8 cellular contexts compared by ENCODE assay signal in the genomic region with DNA sequence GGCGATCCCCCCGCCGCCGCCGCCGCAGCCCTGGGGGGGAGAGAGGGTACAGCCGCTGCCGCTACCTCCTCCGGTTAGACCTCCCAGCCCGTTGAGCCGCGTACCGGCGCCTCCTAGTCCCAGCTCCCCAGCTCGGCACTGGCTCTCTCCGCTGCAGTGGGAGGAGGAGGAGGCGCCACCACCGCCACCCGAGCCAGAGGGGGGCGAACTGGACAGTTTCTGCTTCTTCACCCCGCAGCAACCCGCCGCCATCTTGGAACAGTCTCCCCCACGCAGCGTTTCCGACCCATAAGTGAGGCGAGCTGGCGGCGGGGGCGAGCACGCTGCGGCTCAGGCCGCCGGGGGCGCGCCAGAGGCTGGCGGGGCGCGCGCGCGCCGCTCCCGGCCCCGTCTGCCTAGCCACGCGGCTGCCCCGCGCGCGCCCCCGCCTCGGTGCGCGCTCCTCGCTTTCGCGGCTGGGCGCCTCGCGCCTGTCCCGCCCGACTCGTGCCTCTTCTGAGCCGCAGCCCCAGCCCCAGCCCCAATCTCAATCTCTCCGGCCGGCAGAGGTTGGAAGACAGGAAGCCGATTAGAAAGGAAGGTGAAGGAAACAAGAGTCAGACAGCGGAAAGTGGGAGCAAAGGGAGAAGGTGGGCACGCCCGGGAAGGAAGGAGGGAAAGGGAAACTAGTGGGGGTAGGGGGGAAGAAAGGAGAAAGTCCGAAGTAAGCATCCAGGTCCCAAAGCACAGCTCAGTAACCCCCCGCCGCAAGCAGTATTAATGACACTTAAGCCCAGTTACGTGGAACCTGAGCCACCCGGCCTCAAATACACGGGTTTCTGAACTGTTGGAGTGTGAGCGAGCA. TPM values are rescaled to one million over a fixed set of nuclear protein-coding genes. Genes with fewer than 3 reads are reported as not detected.
DNase-seq lines count a peak whose midpoint lies in the region; ATAC-seq and TF ChIP-seq lines count a peak whose summit lies in the region.

A gene (minus strand): TSS at position 266 of the 844 bp plus-strand sequence. CDS start 14 bp downstream, at position 252.

- TF ChIP-seq POLR2A in testis (IDR thresholded peaks at IDR 0.05): no peak

- peak within 1 kb of the TSS; percentile 94 for H3K27ac Mint-ChIP-seq in activated naive CD4-positive, alpha-beta T cell treated with anti-CD3 and anti-CD28 coated beads for 36 hours

- POLR2A ChIA-PET in HEK293T (lab: Yijun Ruan, JAX): interaction anchor here (0.7 to 2.7 kb wide), 34 partner anchors 9 to 173 kb away, joined by 3 to 13 read pairs (median 4); no protein-coding TSS in a partner anchor

- H3K4me1 Mint-ChIP-seq in activated naive CD4-positive, alpha-beta T cell treated with anti-CD3 and anti-CD28 coated beads for 36 hours (ENCODE audit: low read depth): peaks cover 21% of the 10 kb centered on the region

- no peaks in the 10 kb centered on the region for H3K4me1 ChIP-seq in testis

- CTCF ChIA-PET in HEK293T (lab: Yijun Ruan, JAX): interaction anchor here (0.6 to 1.8 kb wide), 6 partner anchors 85 to 170 kb away, joined by 3 to 7 read pairs (median 4); no protein-coding TSS in a partner anchor
- CTCF ChIA-PET in activated naive CD4-positive, alpha-beta T cell treated with anti-CD3 and anti-CD28 coated beads for 36 hours (lab: Charles Lee): interaction anchor here (1.5 kb wide), 1 partner anchor 157 kb away, joined by 4 read pairs; no protein-coding TSS in a partner anchor

- H3K36me3 Mint-ChIP-seq in activated naive CD4-positive, alpha-beta T cell treated with anti-CD3 and anti-CD28 coated beads for 36 hours (ENCODE audit: low read depth): peaks cover 1% of the 10 kb centered on the region

- TF ChIP-seq CTCF in omental fat pad (IDR thresholded peaks at IDR 0.05) (no peak), testis (IDR thresholded peaks at IDR 0.05) (no peak)

- no peaks in the 10 kb centered on the region for H3K9me3 Mint-ChIP-seq in activated naive CD4-positive, alpha-beta T cell treated with anti-CD3 and anti-CD28 coated beads for 36 hours

- H3K4me3 ChIP-seq in testis: peak within 1 kb of the TSS; percentile 66 to 84

- no peaks in the 10 kb centered on the region for H3K9me3 ChIP-seq in testis

- H3K27me3 ChIP-seq in testis: no peaks in the 10 kb centered on the region

- DNase-seq in GM03348 (ENCODE audit: low spot score) (peak; percentile 93), HEK293T (ENCODE audit: extremely low spot score) (peak; percentile 84), MV-4-11 (lab: John Stamatoyannopoulos, UW) (peak; percentile 60), SK-N-DZ (ENCODE audit: low spot score) (peak; percentile 76), globus pallidus (ENCODE audit: low spot score) (peak; percentile 78), omental fat pad (ENCODE audit: low spot score) (peak; percentile 40), testis (peak; percentile 87)
- peak; percentile 79 for DNase-seq in activated naive CD4-positive, alpha-beta T cell treated with anti-CD3 and anti-CD28 coated beads for 36 hours

- peak within 1 kb of the TSS; percentile 91 for H3K4me3 Mint-ChIP-seq in activated naive CD4-positive, alpha-beta T cell treated with anti-CD3 and anti-CD28 coated beads for 36 hours

- H3K27me3 Mint-ChIP-seq in activated naive CD4-positive, alpha-beta T cell treated with anti-CD3 and anti-CD28 coated beads for 36 hours (ENCODE audit: low read depth): no peaks in the 10 kb centered on the region

- H3K36me3 ChIP-seq in testis (ENCODE audit: low read depth, missing control alignments): no peaks in the 10 kb centered on the region

- ATAC-seq in omental fat pad (ENCODE audit: low FRiP score): peak; percentile 88

- peak within 1 kb of the TSS; percentile 77 to 90 for H3K27ac ChIP-seq in testis

- WGBS in testis, 2 donors: 0% methylated on average over 1 to 19 of the region's 78 CpGs

- intact Hi-C loops in activated naive CD4-positive, alpha-beta T cell treated with anti-CD3 and anti-CD28 coated beads for 36 hours (cut with micrococcal nuclease): loop anchor here (1.0 to 10.0 kb wide), 8 partner anchors 88 to 781 kb away; a partner anchor contains a TSS
- intact Hi-C loops in testis (cut with DNase I; ENCODE audit: low total_unique reads): no loop called here

TF ChIP-seq in HEK293T, 16 proteins besides CTCF, POLR2A, EP300 and RAD21:
- TF ChIP-seq L3MBTL2 (conservative IDR thresholded peaks at IDR 0.05) (peak; percentile 97), ELF4 (IDR thresholded peaks at IDR 0.05) (peak; percentile 30; the same call in 1 of the 2 replicates), LEF1 (IDR thresholded peaks at IDR 0.05; ENCODE audit: borderline replicate concordance) (peak; percentile 64; the same call in 1 of the 2 replicates), CTBP1 (IDR thresholded peaks at IDR 0.05; ENCODE audit: borderline replicate concordance) (no peak), HDGF (IDR thresholded peaks at IDR 0.05; ENCODE audit: borderline replicate concordance) (no peak)
TF ChIP-seq in HEK293T: peak in this region for 3.

RNA-seq across cellular contexts. Expression of the gene that starts here (rescaled TPM):
- polyA plus RNA-seq in SK-N-DZ (2014; cell fraction: cytosol; rRNA removed): 18.9 and 19.6 TPM in 2 replicates
- polyA plus RNA-seq in SK-N-DZ (2014; cell fraction: nucleus; rRNA removed): 13.7 and 14.7 TPM in 2 replicates
- total RNA-seq in activated naive CD4-positive, alpha-beta T cell treated with anti-CD3 and anti-CD28 coated beads for 36 hours: 1 to 10 TPM; 3.7 to 4.1 TPM
- total RNA-seq in omental fat pad (10 to 100 TPM in 2 of 4 donors, 1 to 10 TPM in 2; 6.7 to 13.8 (median 8.9) TPM), testis (1 to 10 TPM; 5.4 to 5.7 TPM)
- polyA plus RNA-seq in testis (ENCODE audit: insufficient read depth, low read depth, low replicate concordance): 3.3 TPM

Comparison
In these comparisons a context has a peak if more than half of its experiments do, and no peak if none do; other contexts are left out.
1. Peak in every context shown above with its lines: DNase-seq, ATAC-seq, H3K4me3 ChIP-seq and H3K27ac ChIP-seq.
2. DNase-seq: peak in every context shown above with its lines; median percentile 93 in GM03348; 87 in testis; 84 in HEK293T; 79 in activated naive CD4-positive, alpha-beta T cell treated with anti-CD3 and anti-CD28 coated beads for 36 hours; 78 in globus pallidus; 76 in SK-N-DZ; 60 in MV-4-11; 40 in omental fat pad.